1 cellular context compared by ENCODE assay signal in genomic region chr15:98955980-98956723, GRCh38.
TF ChIP-seq lines count a peak whose summit lies in the region.

No MANE protein-coding gene starts in this region.

TF ChIP-seq in WTC11, 78 proteins besides CTCF, POLR2A, EP300 and RAD21 (continued from another document):
- TF ChIP-seq ERG (CRISPR knock-in tag; IDR thresholded peaks at IDR 0.05) (no peak), ZNF317 (CRISPR knock-in tag; IDR thresholded peaks at IDR 0.05; ENCODE audit: borderline replicate concordance, low read depth) (no peak), MYBL2 (CRISPR knock-in tag; IDR thresholded peaks at IDR 0.05) (no peak), ZMAT4 (CRISPR knock-in tag; IDR thresholded peaks at IDR 0.05) (no peak), SOX15 (CRISPR knock-in tag; IDR thresholded peaks at IDR 0.05) (no peak), OVOL2 (CRISPR knock-in tag; IDR thresholded peaks at IDR 0.05; ENCODE audit: borderline replicate concordance) (no peak), GABPB1 (CRISPR knock-in tag; IDR thresholded peaks at IDR 0.05) (no peak), RELA (CRISPR knock-in tag; IDR thresholded peaks at IDR 0.05; ENCODE audit: borderline replicate concordance) (no peak)
- TF ChIP-seq, protein P1, sequence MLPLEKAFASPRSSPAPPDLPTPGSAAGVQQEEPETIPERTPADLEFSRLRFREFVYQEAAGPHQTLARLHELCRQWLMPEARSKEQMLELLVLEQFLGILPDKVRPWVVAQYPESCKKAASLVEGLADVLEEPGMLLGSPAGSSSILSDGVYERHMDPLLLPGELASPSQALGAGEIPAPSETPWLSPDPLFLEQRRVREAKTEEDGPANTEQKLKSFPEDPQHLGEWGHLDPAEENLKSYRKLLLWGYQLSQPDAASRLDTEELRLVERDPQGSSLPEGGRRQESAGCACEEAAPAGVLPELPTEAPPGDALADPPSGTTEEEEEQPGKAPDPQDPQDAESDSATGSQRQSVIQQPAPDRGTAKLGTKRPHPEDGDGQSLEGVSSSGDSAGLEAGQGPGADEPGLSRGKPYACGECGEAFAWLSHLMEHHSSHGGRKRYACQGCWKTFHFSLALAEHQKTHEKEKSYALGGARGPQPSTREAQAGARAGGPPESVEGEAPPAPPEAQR (CRISPR knock-in tag; IDR thresholded peaks at IDR 0.05) = no peak
- TF ChIP-seq, protein P2, sequence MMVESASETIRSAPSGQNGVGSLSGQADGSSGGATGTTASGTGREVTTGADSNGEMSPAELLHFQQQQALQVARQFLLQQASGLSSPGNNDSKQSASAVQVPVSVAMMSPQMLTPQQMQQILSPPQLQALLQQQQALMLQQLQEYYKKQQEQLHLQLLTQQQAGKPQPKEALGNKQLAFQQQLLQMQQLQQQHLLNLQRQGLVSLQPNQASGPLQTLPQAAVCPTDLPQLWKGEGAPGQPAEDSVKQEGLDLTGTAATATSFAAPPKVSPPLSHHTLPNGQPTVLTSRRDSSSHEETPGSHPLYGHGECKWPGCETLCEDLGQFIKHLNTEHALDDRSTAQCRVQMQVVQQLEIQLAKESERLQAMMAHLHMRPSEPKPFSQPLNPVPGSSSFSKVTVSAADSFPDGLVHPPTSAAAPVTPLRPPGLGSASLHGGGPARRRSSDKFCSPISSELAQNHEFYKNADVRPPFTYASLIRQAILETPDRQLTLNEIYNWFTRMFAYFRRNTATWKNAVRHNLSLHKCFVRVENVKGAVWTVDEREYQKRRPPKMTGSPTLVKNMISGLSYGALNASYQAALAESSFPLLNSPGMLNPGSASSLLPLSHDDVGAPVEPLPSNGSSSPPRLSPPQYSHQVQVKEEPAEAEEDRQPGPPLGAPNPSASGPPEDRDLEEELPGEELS (CRISPR knock-in tag; IDR thresholded peaks at IDR 0.05) = no peak
